In the genomic region with DNA sequence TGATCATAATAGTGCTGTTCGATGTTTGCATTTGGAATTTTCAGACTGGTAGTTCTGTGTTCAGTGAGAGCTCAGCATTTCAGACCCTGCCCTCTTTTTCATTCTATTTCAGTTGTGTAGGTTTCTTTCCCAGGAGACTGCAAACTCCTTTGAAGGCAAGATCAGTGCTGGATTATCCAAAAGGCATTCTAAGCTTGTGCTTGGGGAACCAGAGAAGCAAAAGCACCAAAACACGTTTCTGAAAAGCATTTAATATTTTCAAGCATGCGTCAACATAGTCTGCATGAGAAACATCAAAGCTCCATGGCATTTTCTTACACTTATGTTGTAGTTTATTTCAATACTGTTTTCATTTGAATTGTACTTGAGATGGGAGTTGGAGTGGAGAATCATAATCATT, we compare ENCODE assay signal across 30 cellular contexts.
"Had no signal": no experiment of that assay in that cellular context is flagged by ENCODE, and none has a peak within 500 bp of the region (broad histone marks: within the 10 kb centered on the region; RNA-seq: fewer than 3 reads in every experiment).

No MANE protein-coding gene starts in this region.

- DNase-seq: heart left ventricle; hypothalamus; immature natural killer cell; kidney; left colon; left lung; lower lobe of right lung; mammary epithelial cell; mesendoderm; naive thymus-derived CD4-positive, alpha-beta T cell; nucleus accumbens; pancreas; posterior cingulate gyrus; retina; right cardiac atrium; small intestine; stimulated activated CD4-positive, alpha-beta T cell treated with anti-CD3 and anti-CD28 coated beads, Interleukin-1b, Interleukin-23, amount 100 ng/mL, for 48 hours; stimulated activated CD4-positive, alpha-beta T cell treated with anti-CD3 and anti-CD28 coated beads, Interleukin-2, amount 100 ng/mL, for 48 hours; stimulated activated CD4-positive, alpha-beta T cell treated with anti-CD3 and anti-CD28 coated beads, Interleukin-4, amount 100 ng/mL, for 4 hours; stimulated activated CD8-positive, alpha-beta memory T cell treated with anti-CD3 and anti-CD28 coated beads, Interleukin-4, amount 100 ng/mL, for 48 hours; stimulated activated naive B cell treated with anti-CD40 and anti-IgM and Interleukin-4, amounts not matched to agents 10 μg/mL and 1 μg/mL and 100 μg/mL, for 72 hours; stimulated activated naive CD8-positive, alpha-beta T cell treated with anti-CD3 and anti-CD28 coated beads, Interleukin-15, Interleukin-2, amounts not matched to agents 100 U/mL and 50 U/mL, for 24 hours; tibial artery; uterus had no signal

- FAIRE-seq: islet of Langerhans, kidney, pancreas, small intestine had no signal

- H3K4me1 ChIP-seq: heart left ventricle, left lung, lower lobe of right lung, pancreas, prostate gland, suprapubic skin, tibial artery, uterus had no signal

- H3K27ac ChIP-seq: heart left ventricle, left lung, lower lobe of right lung, pancreas, prostate gland, suprapubic skin, thoracic aorta, tibial artery, uterus had no signal

- H3K9me3 ChIP-seq: heart left ventricle, left lung, lower lobe of right lung, pancreas, prostate gland, suprapubic skin, thoracic aorta, tibial artery, uterus had no signal

- H3K36me3 ChIP-seq: left lung, pancreas, prostate gland, uterus had no signal

- H3K4me3 ChIP-seq: heart left ventricle, left lung, lower lobe of right lung, pancreas, prostate gland, suprapubic skin, thoracic aorta, tibial artery, uterus had no signal

- H3K27me3 ChIP-seq: heart left ventricle, left lung, pancreas, suprapubic skin, tibial artery, uterus had no signal

- ATAC-seq: heart left ventricle; left colon; left lung; lower lobe of right lung; naive thymus-derived CD4-positive, alpha-beta T cell; natural killer cell treated with Interleukin-12 subunit alpha and Interleukin-12 subunit beta and Interleukin-15 and Interleukin-18, amount 100 ng/mL, for 72 hours; pancreas; right cardiac atrium; sciatic nerve; stimulated activated naive B cell treated with anti-CD40 and anti-IgM and Interleukin-4, amounts not matched to agents 10 μg/mL and 1 μg/mL and 100 μg/mL, for 72 hours; stimulated activated naive CD8-positive, alpha-beta T cell treated with anti-CD3 and anti-CD28 coated beads, Interleukin-15, Interleukin-2, amounts not matched to agents 100 U/mL and 50 U/mL, for 24 hours had no signal
